ENCODE assay signal across 19 cellular contexts in the genomic region with DNA sequence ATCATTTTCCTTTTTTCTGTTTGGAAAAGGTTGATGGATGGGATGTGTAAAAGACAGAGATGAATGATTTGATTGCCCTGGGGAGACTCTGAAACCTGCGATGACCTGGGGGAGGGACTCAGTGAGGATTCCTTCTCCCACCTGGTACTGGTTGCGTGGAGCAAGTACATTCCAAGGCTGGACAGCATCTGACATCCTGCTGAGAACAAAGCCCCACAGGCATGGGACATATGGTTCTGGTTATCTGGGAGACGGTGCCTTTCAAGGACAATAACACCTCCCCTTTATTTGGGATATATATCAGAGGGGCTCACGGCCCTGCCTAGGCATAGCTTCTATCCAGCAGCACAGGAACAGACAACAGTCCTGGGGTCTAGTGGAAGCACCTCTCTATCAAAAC.
A peak's percentile ranks its signal among the peaks of the same experiment; 100 is the strongest.
DNase-seq lines count a peak whose midpoint lies in the region; ATAC-seq and TF ChIP-seq lines count a peak whose summit lies in the region.
"Had no signal": no experiment of that assay in that cellular context is flagged by ENCODE, and none has a peak within 500 bp of the region (broad histone marks: within the 10 kb centered on the region; RNA-seq: fewer than 3 reads in every experiment).

No MANE protein-coding gene starts in this region.

- H3K23ac ChIP-seq in IMR-90 (ENCODE audit: low read depth, low read length): no peak overlapping the region

- peak overlapping the region; percentile 28; a peak in 2 of 4 replicates for H4K8ac ChIP-seq in IMR-90 (ENCODE audit: low read depth in 2 of 2, low read length in 2 of 2)

- peak overlapping the region; percentile 10; the same call in 1 of the 2 replicates for H3K27ac ChIP-seq in IMR-90 (ENCODE audit: insufficient read depth, low read length)
- H3K27ac ChIP-seq: BLaER1 had no signal

- no peak overlapping the region for H2AK9ac ChIP-seq in IMR-90 (replicated peaks; ENCODE audit: low read depth, low read length, poor library complexity)

- H3K4me2 ChIP-seq in IMR-90 (ENCODE audit: low read depth, low read length): no peak overlapping the region
- H3K4me2 ChIP-seq: BLaER1, GM23338 had no signal

- no peaks in the 10 kb centered on the region for H3K36me3 ChIP-seq in Caco-2 (ENCODE audit: control insufficient read depth, insufficient read depth, low read length)
- H3K36me3 ChIP-seq in IMR-90 (ENCODE audit: control insufficient read depth, insufficient read depth, low read length): no peaks in the 10 kb centered on the region
- H3K36me3 ChIP-seq in adipocyte (ENCODE audit: control insufficient read depth, insufficient read depth, low read length, severe bottlenecking): no peaks in the 10 kb centered on the region
- H3K36me3 ChIP-seq: BLaER1, HAP-1 had no signal

- peak overlapping the region; percentile 74 for H4K91ac ChIP-seq in IMR-90 (ENCODE audit: insufficient read depth, low read depth, low read length)

- no peak overlapping the region for H2BK5ac ChIP-seq in IMR-90 (ENCODE audit: low read depth, low read length, poor library complexity, severe bottlenecking)

- H2BK120ac ChIP-seq in IMR-90 (ENCODE audit: low read depth, low read length): peak overlapping the region; percentile 48; the same call in 1 of the 2 replicates

- peaks cover 4% of the 10 kb centered on the region; the same call in 1 of the 2 replicates for H3K9me3 ChIP-seq in Caco-2
- H3K9me3 ChIP-seq in IMR-90 (ENCODE audit: control insufficient read depth, insufficient read depth, low read length): no peaks in the 10 kb centered on the region
- H3K9me3 ChIP-seq in adipocyte (ENCODE audit: control insufficient read depth, low read length): no peaks in the 10 kb centered on the region
- H3K9me3 ChIP-seq: BLaER1, HAP-1 had no signal

- ATAC-seq in IMR-90 (ENCODE audit: low read depth) (peak; percentile 12), GM21529 (IDR thresholded peaks at IDR 0.05; ENCODE audit: unreplicated experiment) (no peak), HG03432 (IDR thresholded peaks at IDR 0.05; ENCODE audit: unreplicated experiment) (no peak), GM18907 (IDR thresholded peaks at IDR 0.05; ENCODE audit: unreplicated experiment) (no peak)
- ATAC-seq: GM23338 had no signal

- H3K4me3 Mint-ChIP-seq in Caco-2 (ENCODE audit: unreplicated experiment) (no peak overlapping the region), mesothelial cell of epicardium (no peak overlapping the region)
- H3K4me3 Mint-ChIP-seq: CD8-positive, alpha-beta memory T cell; GM23338; HFFc6; IgD-negative memory B cell had no signal

- H2AK5ac ChIP-seq in IMR-90 (ENCODE audit: low read depth, low read length): peak overlapping the region; percentile 9

- no CpG with 5 or more reads among the region's 4 CpGs for WGBS in IMR-90 (ENCODE audit: extremely low coverage in 2 of 2, insufficient read length in 1 of 2), 2 experiments

- H4K5ac ChIP-seq in IMR-90 (ENCODE audit: low read depth, low read length): peak overlapping the region; percentile 49; the same call in 1 of the 2 replicates

- H3K18ac ChIP-seq in IMR-90 (ENCODE audit: low read depth, low read length): peak overlapping the region; percentile 26

- intact Hi-C loops in Caco-2 (cut with micrococcal nuclease; ENCODE audit: unreplicated experiment): loop anchor here (1.0 kb wide), 1 partner anchor 42 kb away; no protein-coding TSS in a partner anchor
- intact Hi-C loops in IMR-90 (cut with micrococcal nuclease): no loop called here

- no TSS peak for BruUV-seq in Caco-2 (replicated peaks; lab: Mats Ljungman, UMichigan)
- no TSS peak for BruUV-seq in IMR-90 (replicated peaks; lab: Mats Ljungman, UMichigan)

- H3K79me1 ChIP-seq in IMR-90 (ENCODE audit: low read depth in 1 of 2, low read length in 2 of 2): no peaks in the 10 kb centered on the region

- peaks cover 8% of the 10 kb centered on the region for H3K9me1 ChIP-seq in IMR-90 (ENCODE audit: insufficient read depth, low read length)

- TF ChIP-seq CTCF in Caco-2 (IDR thresholded peaks at IDR 0.05; ENCODE audit: insufficient read depth in 1 of 2, low read depth in 1 of 2, low read length in 1 of 2, severe bottlenecking in 1 of 2, unreplicated experiment in 1 of 2) (no peak), IMR-90 (conservative IDR thresholded peaks at IDR 0.05; ENCODE audit: low read depth, low read length) (no peak), mesothelial cell of epicardium (IDR thresholded peaks at IDR 0.05; ENCODE audit: unreplicated experiment) (no peak)

- POLR2A ChIA-PET in Caco-2 (lab: Charles Lee) (no interaction called here), IMR-90 (lab: Charles Lee; ENCODE audit: unreplicated experiment) (no interaction called here)

- H3K4ac ChIP-seq in IMR-90 (ENCODE audit: low read depth, low read length): peak overlapping the region; percentile 66

- dilution Hi-C loops in IMR-90 (cut with HindIII; ENCODE audit: low sequenced_read_pairs, unreplicated experiment): no loop called here

- no peaks in the 10 kb centered on the region for H4K20me1 ChIP-seq in IMR-90 (ENCODE audit: insufficient read depth, low read length)
- H4K20me1 ChIP-seq: BLaER1 had no signal

- H3K27me3 Mint-ChIP-seq in Caco-2 (ENCODE audit: insufficient read depth, unreplicated experiment) (no peaks in the 10 kb centered on the region), mesothelial cell of epicardium (ENCODE audit: low read depth) (no peaks in the 10 kb centered on the region)
- H3K27me3 Mint-ChIP-seq: CD8-positive, alpha-beta memory T cell; IgD-negative memory B cell had no signal

- in situ Hi-C loops in IMR-90 (cut with MboI; ENCODE audit: low sequenced_read_pairs): no loop called here

- H2AFZ ChIP-seq in IMR-90 (replicated peaks; ENCODE audit: low read length, poor library complexity): no peak overlapping the region
- H2AFZ ChIP-seq: GM23338 had no signal

- H3K27ac Mint-ChIP-seq in Caco-2 (ENCODE audit: unreplicated experiment) (no peak overlapping the region), mesothelial cell of epicardium (peak overlapping the region; percentile 50)
- H3K27ac Mint-ChIP-seq: CD8-positive, alpha-beta memory T cell; GM23338; HFFc6; IgD-negative memory B cell had no signal

- peak overlapping the region; percentile 66 for H3K14ac ChIP-seq in IMR-90 (replicated peaks; ENCODE audit: low read depth, low read length)

- peak; percentile 15 to 48 for DNase-seq in Caco-2
- no peak for DNase-seq in IMR-90
- DNase-seq in adipocyte (ENCODE audit: low read depth): peak; percentile 17
- DNase-seq in mesothelial cell of epicardium (ENCODE audit: low spot score in 2 of 2, unreplicated experiment in 2 of 2): peak in 1 of 2 experiments; percentile 51
- DNase-seq in Kasumi-1 (lab: John Stamatoyannopoulos, UW): no peak
- DNase-seq: AML-193; Calu3; CD8-positive, alpha-beta memory T cell; DMS79; GF-D8; HFFc6; KG1 had no signal

- no peak for TF ChIP-seq POLR2A in IMR-90 (IDR thresholded peaks at IDR 0.05; ENCODE audit: low read depth, low read length)

- H3K4me3 ChIP-seq in Caco-2 (ENCODE audit: low read depth, low read length) (no peak overlapping the region), IMR-90 (ENCODE audit: insufficient read depth, low read depth, low read length) (no peak overlapping the region), adipocyte (ENCODE audit: low read length) (no peak overlapping the region)
- H3K4me3 ChIP-seq: BLaER1, GM23338, HAP-1 had no signal

- H3K36me3 Mint-ChIP-seq in Caco-2 (ENCODE audit: insufficient read depth, unreplicated experiment) (no peaks in the 10 kb centered on the region), mesothelial cell of epicardium (peaks cover 3% of the 10 kb centered on the region)
- H3K36me3 Mint-ChIP-seq: CD8-positive, alpha-beta memory T cell; IgD-negative memory B cell had no signal

- no peak for TF ChIP-seq RAD21 in IMR-90 (IDR thresholded peaks at IDR 0.05; ENCODE audit: low read length)

- H3K4me1 Mint-ChIP-seq in Caco-2 (ENCODE audit: low read depth, unreplicated experiment): peaks cover 14% of the 10 kb centered on the region
- H3K4me1 Mint-ChIP-seq in mesothelial cell of epicardium: peaks cover 29% of the 10 kb centered on the region
- H3K4me1 Mint-ChIP-seq: CD8-positive, alpha-beta memory T cell; GM23338; IgD-negative memory B cell had no signal

- CTCF ChIA-PET in Caco-2 (lab: Charles Lee): no interaction called here
- CTCF ChIA-PET in IMR-90 (lab: Yijun Ruan, JAX): no interaction called here

- peak overlapping the region; percentile 26; the same call in 1 of the 2 replicates for H2BK20ac ChIP-seq in IMR-90 (ENCODE audit: low read depth, low read length)

- no peak overlapping the region for H3K56ac ChIP-seq in IMR-90 (ENCODE audit: extremely low read depth, insufficient read depth, low read length)

- no peak overlapping the region for H3K9ac ChIP-seq in IMR-90 (ENCODE audit: low read depth, low read length)
- H3K9ac ChIP-seq in adipocyte (ENCODE audit: low read length): no peak overlapping the region
- H3K9ac ChIP-seq: BLaER1 had no signal

- no peaks in the 10 kb centered on the region for H3K27me3 ChIP-seq in Caco-2 (replicated peaks; ENCODE audit: control insufficient read depth, insufficient read depth, low read length)
- no peaks in the 10 kb centered on the region for H3K27me3 ChIP-seq in IMR-90 (ENCODE audit: control insufficient read depth, insufficient read depth, low read length)
- H3K27me3 ChIP-seq in adipocyte (replicated peaks; ENCODE audit: control insufficient read depth, insufficient read depth, low read length): no peaks in the 10 kb centered on the region
- H3K27me3 ChIP-seq: BLaER1 had no signal

- H3K4me1 ChIP-seq in Caco-2 (peaks cover 14% of the 10 kb centered on the region; the same call in 1 of the 2 replicates), IMR-90 (ENCODE audit: control insufficient read depth, insufficient read depth, low read length) (peaks cover 8% of the 10 kb centered on the region), adipocyte (ENCODE audit: control insufficient read depth, insufficient read depth, low read length) (no peaks in the 10 kb centered on the region)
- H3K4me1 ChIP-seq: BLaER1, HAP-1 had no signal

- 0 out of 3 replicates have a peak overlapping the region, but pooled peaks have one; percentile 35 for H2BK15ac ChIP-seq in IMR-90 (ENCODE audit: low read depth, low read length)

- no peaks in the 10 kb centered on the region for H3K9me3 Mint-ChIP-seq in Caco-2 (ENCODE audit: unreplicated experiment)
- H3K9me3 Mint-ChIP-seq in mesothelial cell of epicardium: no peaks in the 10 kb centered on the region
- H3K9me3 Mint-ChIP-seq: HFFc6 had no signal

TF ChIP-seq in IMR-90, 13 proteins besides CTCF, POLR2A, EP300 and RAD21 (continues in another document):
- TF ChIP-seq SMC3 (IDR thresholded peaks at IDR 0.05; ENCODE audit: low read depth, low read length) (no peak), NFE2L2 (IDR thresholded peaks at IDR 0.05; ENCODE audit: low read depth, low read length) (no peak), MAZ (IDR thresholded peaks at IDR 0.05; ENCODE audit: borderline replicate concordance, low read depth, low read length) (no peak)
- TF ChIP-seq, protein P1, sequence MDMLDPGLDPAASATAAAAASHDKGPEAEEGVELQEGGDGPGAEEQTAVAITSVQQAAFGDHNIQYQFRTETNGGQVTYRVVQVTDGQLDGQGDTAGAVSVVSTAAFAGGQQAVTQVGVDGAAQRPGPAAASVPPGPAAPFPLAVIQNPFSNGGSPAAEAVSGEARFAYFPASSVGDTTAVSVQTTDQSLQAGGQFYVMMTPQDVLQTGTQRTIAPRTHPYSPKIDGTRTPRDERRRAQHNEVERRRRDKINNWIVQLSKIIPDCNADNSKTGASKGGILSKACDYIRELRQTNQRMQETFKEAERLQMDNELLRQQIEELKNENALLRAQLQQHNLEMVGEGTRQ (IDR thresholded peaks at IDR 0.05; ENCODE audit: low read depth, low read length): no peak

Comparison
In these comparisons a context has a peak if more than half of its experiments do, and no peak if none do; other contexts are left out.
1. DNase-seq: peak in Caco-2 (2 of 2) and adipocyte (single experiment); none in IMR-90 (single experiment) and Kasumi-1 (0 of 2).